Comparison of ENCODE assay signal across 22 cellular contexts in the genomic region with DNA sequence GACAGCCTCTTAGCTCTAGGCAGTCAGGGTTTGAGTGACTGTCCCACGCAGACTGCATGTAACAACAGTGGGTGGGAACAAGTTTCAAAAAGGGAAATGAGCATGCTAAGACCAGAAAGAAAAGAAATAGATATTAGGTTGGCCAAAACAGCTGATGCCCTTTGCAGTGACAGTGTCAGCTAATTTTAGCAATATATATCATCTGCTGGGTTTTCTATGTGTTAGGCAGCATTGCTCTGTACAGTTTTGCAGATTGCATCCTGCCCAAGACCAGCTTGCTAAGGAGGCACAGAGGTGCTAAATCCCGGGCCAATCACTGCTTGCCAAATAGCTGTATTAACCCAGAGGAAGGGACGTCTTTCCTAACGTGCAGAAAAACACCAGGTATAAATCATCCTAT.
A peak's percentile ranks its signal among the peaks of the same experiment; 100 is the strongest.
DNase-seq lines count a peak whose midpoint lies in the region; ATAC-seq and TF ChIP-seq lines count a peak whose summit lies in the region.
"Had no signal": no experiment of that assay in that cellular context is flagged by ENCODE, and none has a peak within 500 bp of the region (broad histone marks: within the 10 kb centered on the region; RNA-seq: fewer than 3 reads in every experiment).

No MANE protein-coding gene starts in this region.

- H3K27ac Mint-ChIP-seq in mesothelial cell of epicardium, result peak overlapping the region; percentile 95
- no peak overlapping the region for H3K27ac Mint-ChIP-seq in activated CD4-positive, alpha-beta memory T cell treated with anti-CD3 and anti-CD28 coated beads for 36 hours
- H3K27ac Mint-ChIP-seq in glutamatergic neuron (ENCODE audit: unreplicated experiment), result no peak overlapping the region
- H3K27ac Mint-ChIP-seq in Caco-2 (ENCODE audit: unreplicated experiment), result no peak overlapping the region
- H3K27ac Mint-ChIP-seq: CD14-positive monocyte; CD4-positive, alpha-beta T cell; CD8-positive, alpha-beta memory T cell; GM23338; H9 had no signal

- WGBS in psoas muscle, 3 donors, result 14 to 21% (median 17%) methylated on average over 4 of the region's 4 CpGs

- no peak overlapping the region for H3K9ac ChIP-seq in skeletal muscle tissue (ENCODE audit: low read depth in 1 of 3, low read length in 3 of 3)
- H3K9ac ChIP-seq: BLaER1 treated with 17β-estradiol and CSF1 and Interleukin-3, amounts not matched to agents 10 nM and 100 nM had no signal

- H3K4me1 ChIP-seq in psoas muscle (peaks cover 22% of the 10 kb centered on the region), skeletal muscle tissue (ENCODE audit: control insufficient read depth in 3 of 3, insufficient read depth in 3 of 3, low read length in 3 of 3) (peaks cover 24 to 39% (median 32%) of the 10 kb centered on the region in 3 donors), Caco-2 (peaks cover 31% of the 10 kb centered on the region)

- H3K36me3 Mint-ChIP-seq in mesothelial cell of epicardium (no peaks in the 10 kb centered on the region), glutamatergic neuron (ENCODE audit: unreplicated experiment) (no peaks in the 10 kb centered on the region), Caco-2 (ENCODE audit: insufficient read depth, unreplicated experiment) (no peaks in the 10 kb centered on the region)
- H3K36me3 Mint-ChIP-seq in activated CD4-positive, alpha-beta memory T cell treated with anti-CD3 and anti-CD28 coated beads for 36 hours, result no peaks in the 10 kb centered on the region
- H3K36me3 Mint-ChIP-seq: CD14-positive monocyte; CD8-positive, alpha-beta memory T cell had no signal

- ATAC-seq in psoas muscle, result peak; percentile 18 to 67 (median 52)
- ATAC-seq: GM23338, HCT116 had no signal

- DNase-seq in OCI-M1 (lab: John Stamatoyannopoulos, UW), result peak; percentile 6
- no peak for DNase-seq in mesothelial cell of epicardium (ENCODE audit: low spot score in 2 of 2, unreplicated experiment in 2 of 2)
- no peak for DNase-seq in psoas muscle
- DNase-seq in activated CD4-positive, alpha-beta memory T cell treated with anti-CD3 and anti-CD28 coated beads for 36 hours, result no peak
- no peak for DNase-seq in kidney tubule cell (ENCODE audit: low spot score)
- DNase-seq in glutamatergic neuron, result no peak
- no peak for DNase-seq in Caco-2
- DNase-seq: AML-193; BE2C; Calu3; CD4-positive, alpha-beta T cell; CD8-positive, alpha-beta memory T cell; DMS53; DMS79 treated with DMSO at 0.1 percent for 48 hours; GF-D8; H9 had no signal

- TF ChIP-seq CTCF in mesothelial cell of epicardium (IDR thresholded peaks at IDR 0.05; ENCODE audit: unreplicated experiment) (no peak), psoas muscle (IDR thresholded peaks at IDR 0.05) (no peak), glutamatergic neuron (IDR thresholded peaks at IDR 0.05; ENCODE audit: partially characterized antibody, unreplicated experiment) (no peak), Caco-2 (IDR thresholded peaks at IDR 0.05; ENCODE audit: insufficient read depth in 1 of 2, low read depth in 1 of 2, low read length in 1 of 2, severe bottlenecking in 1 of 2, unreplicated experiment in 1 of 2) (no peak)

- intact Hi-C loops in psoas muscle (cut with DNase I) (loop anchor here in 1 of 2 donors (10.0 kb wide), 1 partner anchor 541 kb away; the partner anchor contains the start of gene TBX3), Caco-2 (cut with micrococcal nuclease; ENCODE audit: unreplicated experiment) (no loop called here)
- intact Hi-C loops in activated CD4-positive, alpha-beta memory T cell treated with anti-CD3 and anti-CD28 coated beads for 36 hours (cut with micrococcal nuclease), result no loop called here

- H3K27me3 Mint-ChIP-seq in mesothelial cell of epicardium (ENCODE audit: low read depth), result no peaks in the 10 kb centered on the region
- H3K27me3 Mint-ChIP-seq in activated CD4-positive, alpha-beta memory T cell treated with anti-CD3 and anti-CD28 coated beads for 36 hours, result no peaks in the 10 kb centered on the region
- peaks cover 2% of the 10 kb centered on the region for H3K27me3 Mint-ChIP-seq in glutamatergic neuron (ENCODE audit: unreplicated experiment)
- H3K27me3 Mint-ChIP-seq in Caco-2 (ENCODE audit: insufficient read depth, unreplicated experiment), result no peaks in the 10 kb centered on the region
- H3K27me3 Mint-ChIP-seq: CD4-positive, alpha-beta T cell; CD8-positive, alpha-beta memory T cell had no signal

- BruUV-seq in Caco-2 (replicated peaks; lab: Mats Ljungman, UMichigan), result no TSS peak

- CTCF ChIA-PET in activated CD4-positive, alpha-beta memory T cell treated with anti-CD3 and anti-CD28 coated beads for 36 hours (lab: Charles Lee), result no interaction called here
- CTCF ChIA-PET in Caco-2 (lab: Charles Lee), result no interaction called here

- H3K9me3 Mint-ChIP-seq in mesothelial cell of epicardium, result no peaks in the 10 kb centered on the region
- peaks cover 5% of the 10 kb centered on the region for H3K9me3 Mint-ChIP-seq in activated CD4-positive, alpha-beta memory T cell treated with anti-CD3 and anti-CD28 coated beads for 36 hours
- H3K9me3 Mint-ChIP-seq in glutamatergic neuron (ENCODE audit: unreplicated experiment), result no peaks in the 10 kb centered on the region
- no peaks in the 10 kb centered on the region for H3K9me3 Mint-ChIP-seq in Caco-2 (ENCODE audit: unreplicated experiment)
- H3K9me3 Mint-ChIP-seq: CD14-positive monocyte; CD4-positive, alpha-beta T cell; GM23338; H9 had no signal

- H3K4me3 Mint-ChIP-seq in mesothelial cell of epicardium (no peak overlapping the region), glutamatergic neuron (ENCODE audit: unreplicated experiment) (no peak overlapping the region), Caco-2 (ENCODE audit: unreplicated experiment) (no peak overlapping the region)
- no peak overlapping the region for H3K4me3 Mint-ChIP-seq in activated CD4-positive, alpha-beta memory T cell treated with anti-CD3 and anti-CD28 coated beads for 36 hours
- H3K4me3 Mint-ChIP-seq: CD14-positive monocyte; CD4-positive, alpha-beta T cell; CD8-positive, alpha-beta memory T cell; GM23338; H9 had no signal

- POLR2A ChIA-PET in activated CD4-positive, alpha-beta memory T cell treated with anti-CD3 and anti-CD28 coated beads for 36 hours (lab: Charles Lee), result no interaction called here
- POLR2A ChIA-PET in Caco-2 (lab: Charles Lee), result no interaction called here

- H3K4me3 ChIP-seq in psoas muscle (no peak overlapping the region), skeletal muscle tissue (ENCODE audit: low read length in 3 of 3) (no peak overlapping the region), Caco-2 (ENCODE audit: low read depth, low read length) (no peak overlapping the region)
- H3K4me3 ChIP-seq: BLaER1 treated with 17β-estradiol and CSF1 and Interleukin-3, amounts not matched to agents 10 nM and 100 nM; GM23338 had no signal

- no peaks in the 10 kb centered on the region for H3K9me3 ChIP-seq in psoas muscle
- no peaks in the 10 kb centered on the region for H3K9me3 ChIP-seq in skeletal muscle tissue (ENCODE audit: control insufficient read depth in 3 of 3, low read length in 3 of 3)
- no peaks in the 10 kb centered on the region for H3K9me3 ChIP-seq in Caco-2
- H3K9me3 ChIP-seq: BE2C; BLaER1 treated with 17β-estradiol and CSF1 and Interleukin-3, amounts not matched to agents 10 nM and 100 nM had no signal

- H3K27me3 ChIP-seq in psoas muscle (ENCODE audit: insufficient read depth in 3 of 3, low read length in 2 of 3) (no peaks in the 10 kb centered on the region), skeletal muscle tissue (ENCODE audit: control insufficient read depth in 3 of 3, insufficient read depth in 3 of 3, low read length in 3 of 3) (no peaks in the 10 kb centered on the region), Caco-2 (replicated peaks; ENCODE audit: control insufficient read depth, insufficient read depth, low read length) (no peaks in the 10 kb centered on the region)
- H3K27me3 ChIP-seq: BE2C; BLaER1 treated with 17β-estradiol and CSF1 and Interleukin-3, amounts not matched to agents 10 nM and 100 nM had no signal

- no peaks in the 10 kb centered on the region for H3K36me3 ChIP-seq in psoas muscle (ENCODE audit: insufficient read depth in 1 of 2, low read depth in 1 of 2)
- no peaks in the 10 kb centered on the region for H3K36me3 ChIP-seq in skeletal muscle tissue (ENCODE audit: control insufficient read depth in 3 of 3, insufficient read depth in 3 of 3, low read length in 3 of 3)
- no peaks in the 10 kb centered on the region for H3K36me3 ChIP-seq in Caco-2 (ENCODE audit: control insufficient read depth, insufficient read depth, low read length)
- H3K36me3 ChIP-seq: BE2C; BLaER1 treated with 17β-estradiol and CSF1 and Interleukin-3, amounts not matched to agents 10 nM and 100 nM had no signal

- H3K27ac ChIP-seq in psoas muscle (peak overlapping the region; percentile 88), skeletal muscle tissue (ENCODE audit: low read depth, low read length) (peak overlapping the region; percentile 88)
- H3K27ac ChIP-seq: 22Rv1; BLaER1 treated with 17β-estradiol and CSF1 and Interleukin-3, amounts not matched to agents 10 nM and 100 nM had no signal

- H3K4me1 Mint-ChIP-seq in mesothelial cell of epicardium (peaks cover 67% of the 10 kb centered on the region), glutamatergic neuron (ENCODE audit: low read depth, unreplicated experiment) (no peaks in the 10 kb centered on the region), Caco-2 (ENCODE audit: low read depth, unreplicated experiment) (peaks cover 10% of the 10 kb centered on the region)
- H3K4me1 Mint-ChIP-seq in activated CD4-positive, alpha-beta memory T cell treated with anti-CD3 and anti-CD28 coated beads for 36 hours (ENCODE audit: low read depth), result no peaks in the 10 kb centered on the region
- H3K4me1 Mint-ChIP-seq: CD14-positive monocyte; CD8-positive, alpha-beta memory T cell; GM23338 had no signal
